15 cellular contexts compared by ENCODE assay signal in genomic region chr2:240295256-240296103, GRCh38.
"Had no signal": no experiment of that assay in that cellular context is flagged by ENCODE, and none has a peak within 500 bp of the region (broad histone marks: within the 10 kb centered on the region; RNA-seq: fewer than 3 reads in every experiment).

No MANE protein-coding gene starts in this region.

- H3K27ac Mint-ChIP-seq: activated naive CD4-positive, alpha-beta T cell treated with anti-CD3 and anti-CD28 coated beads, Interleukin-2, amount 10 ng/mL, durations not matched to agents 7 days and 5 days; natural killer cell; T-helper 17 cell had no signal

- H3K36me3 ChIP-seq: esophagus squamous epithelium, left lung, uterus had no signal

- H3K9me3 ChIP-seq: esophagus squamous epithelium, left lung, mucosa of descending colon, uterus had no signal

- H3K27me3 Mint-ChIP-seq: activated naive CD4-positive, alpha-beta T cell treated with anti-CD3 and anti-CD28 coated beads, Interleukin-2, amount 10 ng/mL, durations not matched to agents 7 days and 5 days had no signal

- H3K4me3 ChIP-seq: dorsolateral prefrontal cortex, esophagus squamous epithelium, left lung, mucosa of descending colon, uterus had no signal

- H3K36me3 Mint-ChIP-seq: activated naive CD4-positive, alpha-beta T cell treated with anti-CD3 and anti-CD28 coated beads, Interleukin-2, amount 10 ng/mL, durations not matched to agents 7 days and 5 days; natural killer cell had no signal

- H3K4me1 ChIP-seq: esophagus squamous epithelium, left lung, uterus had no signal

- FAIRE-seq: islet of Langerhans had no signal

- H3K4me3 Mint-ChIP-seq: activated naive CD4-positive, alpha-beta T cell treated with anti-CD3 and anti-CD28 coated beads, Interleukin-2, amount 10 ng/mL, durations not matched to agents 7 days and 5 days; natural killer cell; T-helper 17 cell had no signal

- H3K27ac ChIP-seq: dorsolateral prefrontal cortex, esophagus squamous epithelium, left lung, uterus had no signal

- DNase-seq: activated CD4-positive, CD25-positive, alpha-beta regulatory T cell treated with anti-CD3 and anti-CD28 coated beads, Interleukin-2, amount 50 U/mL, for 72 hours; activated naive CD4-positive, alpha-beta T cell treated with anti-CD3 and anti-CD28 coated beads, Interleukin-2, amount 10 ng/mL, durations not matched to agents 7 days and 5 days; dorsolateral prefrontal cortex; esophagus squamous epithelium; foreskin fibroblast; glutamatergic neuron; mucosa of descending colon; natural killer cell; occipital lobe; stimulated activated CD4-positive, alpha-beta T cell treated with anti-CD3 and anti-CD28 coated beads, Interleukin-15, amount 100 ng/mL, for 24 hours; stimulated activated CD4-positive, alpha-beta T cell treated with anti-CD3 and anti-CD28 coated beads, Interleukin-4, amount 100 ng/mL, for 4 hours; T-helper 17 cell; uterus had no signal

- H3K4me1 Mint-ChIP-seq: activated naive CD4-positive, alpha-beta T cell treated with anti-CD3 and anti-CD28 coated beads, Interleukin-2, amount 10 ng/mL, durations not matched to agents 7 days and 5 days; natural killer cell; T-helper 17 cell had no signal

- H3K9me3 Mint-ChIP-seq: activated naive CD4-positive, alpha-beta T cell treated with anti-CD3 and anti-CD28 coated beads, Interleukin-2, amount 10 ng/mL, durations not matched to agents 7 days and 5 days; natural killer cell had no signal
